ENCODE assay signal across 11 cellular contexts in the genomic region with DNA sequence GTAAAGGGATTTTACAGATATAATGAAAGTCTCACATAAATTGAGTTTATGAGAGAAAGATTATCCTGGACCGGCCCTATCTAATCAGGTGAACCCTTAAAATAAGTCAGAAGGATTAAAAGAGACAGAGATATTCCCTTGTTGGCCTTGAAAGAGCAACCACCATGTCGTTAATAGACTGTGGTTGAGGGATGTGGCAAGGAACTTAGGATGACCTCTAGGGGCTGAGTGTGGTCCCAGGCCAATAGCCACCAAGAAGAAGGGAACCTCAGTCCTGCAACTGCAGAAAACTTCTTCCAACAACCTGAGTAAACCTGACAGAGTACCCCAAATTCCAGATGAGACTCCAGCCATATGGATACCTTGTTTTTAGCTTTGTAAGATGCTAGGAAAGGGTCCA.
DNase-seq lines count a peak whose midpoint lies in the region; ATAC-seq and TF ChIP-seq lines count a peak whose summit lies in the region.
"Had no signal": no experiment of that assay in that cellular context is flagged by ENCODE, and none has a peak within 500 bp of the region (broad histone marks: within the 10 kb centered on the region; RNA-seq: fewer than 3 reads in every experiment).

No MANE protein-coding gene starts in this region.

- H3K27ac ChIP-seq in brain microvascular endothelial cell = no peak overlapping the region
- H3K27ac ChIP-seq in left lung = no peak overlapping the region
- H3K27ac ChIP-seq: ovary had no signal

- H3K4me1 Mint-ChIP-seq in type B pancreatic cell (ENCODE audit: unreplicated experiment) = no peaks in the 10 kb centered on the region
- H3K4me1 Mint-ChIP-seq: activated naive CD8-positive, alpha-beta T cell treated with anti-CD3 and anti-CD28 coated beads, Interleukin-2, amount 10 ng/mL, durations not matched to agents 7 days and 5 days had no signal

- no peaks in the 10 kb centered on the region for H3K4me1 ChIP-seq in left lung

- H3K9me3 ChIP-seq in left lung = no peaks in the 10 kb centered on the region
- H3K9me3 ChIP-seq: ovary had no signal

- no peak overlapping the region for H3K4me3 ChIP-seq in GM12875 (ENCODE audit: low read depth, low read length)
- H3K4me3 ChIP-seq in brain microvascular endothelial cell (ENCODE audit: low read depth, low read length) = no peak overlapping the region
- H3K4me3 ChIP-seq in left lung = no peak overlapping the region
- H3K4me3 ChIP-seq: ovary had no signal

- H3K27me3 ChIP-seq in brain microvascular endothelial cell (replicated peaks) (no peaks in the 10 kb centered on the region), left lung (no peaks in the 10 kb centered on the region)
- H3K27me3 ChIP-seq: ovary had no signal

- H3K36me3 ChIP-seq in brain microvascular endothelial cell (replicated peaks) (no peaks in the 10 kb centered on the region), left lung (no peaks in the 10 kb centered on the region)
- H3K36me3 ChIP-seq: ovary had no signal

- H3K9me3 Mint-ChIP-seq in type B pancreatic cell = no peaks in the 10 kb centered on the region
- H3K9me3 Mint-ChIP-seq: activated naive CD8-positive, alpha-beta T cell treated with anti-CD3 and anti-CD28 coated beads, Interleukin-2, amount 10 ng/mL, durations not matched to agents 7 days and 5 days had no signal

- in situ Hi-C loops in brain microvascular endothelial cell (cut with HindIII; ENCODE audit: low pct_ligation_motif_present, low sequenced_read_pairs) = no loop called here

- 0 out of 2 replicates have a peak, but pooled peaks have one; percentile 12 for TF ChIP-seq CTCF in GM12875 (IDR thresholded peaks at IDR 0.05; ENCODE audit: borderline replicate concordance, insufficient read depth, low read depth, low read length)
- peak; percentile 34 for TF ChIP-seq CTCF in brain microvascular endothelial cell (IDR thresholded peaks at IDR 0.05; ENCODE audit: low read depth, low read length, missing control alignments)
- no peak for TF ChIP-seq CTCF in left lung (IDR thresholded peaks at IDR 0.05)
- TF ChIP-seq CTCF in type B pancreatic cell (conservative IDR thresholded peaks at IDR 0.05) = no peak

- no peak overlapping the region for H3K4me3 Mint-ChIP-seq in type B pancreatic cell
- H3K4me3 Mint-ChIP-seq: activated naive CD8-positive, alpha-beta T cell treated with anti-CD3 and anti-CD28 coated beads, Interleukin-2, amount 10 ng/mL, durations not matched to agents 7 days and 5 days had no signal

- intact Hi-C loops in left lung (cut with DNase I) = no loop called here

- ATAC-seq in GM21367 (IDR thresholded peaks at IDR 0.05; ENCODE audit: unreplicated experiment) (peak; percentile 77), HG03354 (IDR thresholded peaks at IDR 0.05; ENCODE audit: poor library complexity, severe bottlenecking, unreplicated experiment) (peak; percentile 78), left lung (no peak)

- no peak for DNase-seq in brain microvascular endothelial cell
- no peak for DNase-seq in putamen (ENCODE audit: low spot score)
- no peak for DNase-seq in left lung
- DNase-seq in type B pancreatic cell (ENCODE audit: extremely low spot score, unreplicated experiment) = no peak
- DNase-seq in medulla oblongata (ENCODE audit: extremely low spot score) = no peak
- DNase-seq: activated CD4-positive, CD25-positive, alpha-beta regulatory T cell treated with anti-CD3 and anti-CD28 coated beads, Interleukin-2, amount 50 U/mL, for 72 hours; activated naive CD8-positive, alpha-beta T cell treated with anti-CD3 and anti-CD28 coated beads, Interleukin-2, amount 10 ng/mL, durations not matched to agents 7 days and 5 days; ovary had no signal

- no peaks in the 10 kb centered on the region for H3K36me3 Mint-ChIP-seq in type B pancreatic cell
- H3K36me3 Mint-ChIP-seq: activated naive CD8-positive, alpha-beta T cell treated with anti-CD3 and anti-CD28 coated beads, Interleukin-2, amount 10 ng/mL, durations not matched to agents 7 days and 5 days had no signal

- no peak overlapping the region for H3K27ac Mint-ChIP-seq in type B pancreatic cell
- H3K27ac Mint-ChIP-seq: activated naive CD8-positive, alpha-beta T cell treated with anti-CD3 and anti-CD28 coated beads, Interleukin-2, amount 10 ng/mL, durations not matched to agents 7 days and 5 days had no signal

- no peaks in the 10 kb centered on the region for H3K27me3 Mint-ChIP-seq in type B pancreatic cell
- H3K27me3 Mint-ChIP-seq: activated naive CD8-positive, alpha-beta T cell treated with anti-CD3 and anti-CD28 coated beads, Interleukin-2, amount 10 ng/mL, durations not matched to agents 7 days and 5 days had no signal

Comparison
In these comparisons a context has a peak if more than half of its experiments do, and no peak if none do; other contexts are left out.
1. CTCF ChIP-seq: peak in GM12875 (single experiment) and brain microvascular endothelial cell (single experiment); none in left lung (0 of 2) and type B pancreatic cell (single experiment).